ENCODE assay signal across 17 cellular contexts in genomic region chr5:52010430-52010829, GRCh38.
"Had no signal": no experiment of that assay in that cellular context is flagged by ENCODE, and none has a peak within 500 bp of the region (broad histone marks: within the 10 kb centered on the region; RNA-seq: fewer than 3 reads in every experiment).

No MANE protein-coding gene starts in this region.

- H3K9me3 ChIP-seq: heart right ventricle, prostate gland, right lobe of liver, spleen, tibial nerve, vagina had no signal

- H3K36me3 ChIP-seq: cardiac muscle cell, heart right ventricle, prostate gland, right lobe of liver, spleen, tibial nerve, vagina had no signal

- ATAC-seq: heart right ventricle; left lobe of liver; right lobe of liver; stimulated activated memory B cell treated with anti-CD40 and anti-IgM and Interleukin-4, amounts not matched to agents 10 μg/mL and 1 μg/mL and 100 μg/mL, for 72 hours; WTC11 had no signal

- H3K4me3 ChIP-seq: cardiac muscle cell, heart right ventricle, prostate gland, right lobe of liver, spleen, tibial nerve, vagina had no signal

- H3K27me3 ChIP-seq: cardiac muscle cell, right lobe of liver, spleen, tibial nerve, vagina had no signal

- H3K4me1 ChIP-seq: heart right ventricle, prostate gland, spleen, tibial nerve, vagina had no signal

- H3K27ac ChIP-seq: cardiac muscle cell, heart right ventricle, prostate gland, right lobe of liver, spleen, tibial nerve, vagina had no signal

- DNase-seq: activated CD4-positive, alpha-beta T cell treated with anti-CD3 and anti-CD28 coated beads, Interleukin-2, amount 10 ng/mL, durations not matched to agents 24 days and 14 days; activated naive CD4-positive, alpha-beta T cell; effector CD4-positive, alpha-beta T cell; foreskin melanocyte; heart right ventricle; islet precursor cell; occipital lobe; right lobe of liver; spleen; stimulated activated CD4-positive, alpha-beta T cell treated with anti-CD3 and anti-CD28 coated beads, Interleukin-1b, Interleukin-23, amount 100 ng/mL, for 48 hours had no signal
